13 cellular contexts compared by ENCODE assay signal in genomic region chr10:93346712-93347111, GRCh38.
DNase-seq lines count a peak whose midpoint lies in the region; ATAC-seq and TF ChIP-seq lines count a peak whose summit lies in the region.
"Had no signal": no experiment of that assay in that cellular context is flagged by ENCODE, and none has a peak within 500 bp of the region (broad histone marks: within the 10 kb centered on the region; RNA-seq: fewer than 3 reads in every experiment).

No MANE protein-coding gene starts in this region.

- H3K27me3 Mint-ChIP-seq in stimulated activated naive CD8-positive, alpha-beta T cell treated with anti-CD3 and anti-CD28 coated beads, Interleukin-15, Interleukin-2, amounts not matched to agents 100 ng/mL and 50 ng/mL, for 24 hours: no peaks in the 10 kb centered on the region
- peaks cover 5 to 6% of the 10 kb centered on the region in 2 donors for H3K27me3 Mint-ChIP-seq in CD8-positive, alpha-beta memory T cell

- TF ChIP-seq CTCF in upper lobe of right lung (IDR thresholded peaks at IDR 0.05): no peak

- no peaks in the 10 kb centered on the region for H3K9me3 Mint-ChIP-seq in stimulated activated naive CD8-positive, alpha-beta T cell treated with anti-CD3 and anti-CD28 coated beads, Interleukin-15, Interleukin-2, amounts not matched to agents 100 ng/mL and 50 ng/mL, for 24 hours
- no peaks in the 10 kb centered on the region for H3K9me3 Mint-ChIP-seq in CD8-positive, alpha-beta memory T cell
- H3K9me3 Mint-ChIP-seq: naive thymus-derived CD8-positive, alpha-beta T cell had no signal

- peaks cover 87% of the 10 kb centered on the region for H3K36me3 ChIP-seq in upper lobe of right lung
- no peaks in the 10 kb centered on the region for H3K36me3 ChIP-seq in CD8-positive, alpha-beta memory T cell (ENCODE audit: insufficient read depth, low read length)
- H3K36me3 ChIP-seq: gastrocnemius medialis had no signal

- no peaks in the 10 kb centered on the region for H3K9me3 ChIP-seq in upper lobe of right lung
- H3K9me3 ChIP-seq in CD8-positive, alpha-beta memory T cell (ENCODE audit: low read length): no peaks in the 10 kb centered on the region
- H3K9me3 ChIP-seq: gastrocnemius medialis had no signal

- H3K4me1 Mint-ChIP-seq in stimulated activated naive CD8-positive, alpha-beta T cell treated with anti-CD3 and anti-CD28 coated beads, Interleukin-15, Interleukin-2, amounts not matched to agents 100 ng/mL and 50 ng/mL, for 24 hours (ENCODE audit: low read depth): peaks cover 7% of the 10 kb centered on the region
- no peaks in the 10 kb centered on the region for H3K4me1 Mint-ChIP-seq in CD8-positive, alpha-beta memory T cell

- H3K27me3 ChIP-seq in upper lobe of right lung: no peaks in the 10 kb centered on the region
- H3K27me3 ChIP-seq in CD8-positive, alpha-beta memory T cell (ENCODE audit: insufficient read depth, low read length, poor library complexity, severe bottlenecking): no peaks in the 10 kb centered on the region
- H3K27me3 ChIP-seq: gastrocnemius medialis had no signal

- H3K4me3 ChIP-seq in upper lobe of right lung: no peak overlapping the region
- no peak overlapping the region for H3K4me3 ChIP-seq in CD8-positive, alpha-beta memory T cell (ENCODE audit: low read length)
- H3K4me3 ChIP-seq: gastrocnemius medialis had no signal

- CTCF ChIA-PET in CD8-positive, alpha-beta memory T cell (lab: Charles Lee): interaction anchor here (1.2 kb wide), 1 partner anchor 12 kb away, joined by 3 read pairs; no protein-coding TSS in a partner anchor

- no peaks in the 10 kb centered on the region for H3K4me1 ChIP-seq in upper lobe of right lung
- H3K4me1 ChIP-seq in CD8-positive, alpha-beta memory T cell (ENCODE audit: insufficient read depth, low read length): no peaks in the 10 kb centered on the region
- H3K4me1 ChIP-seq: gastrocnemius medialis had no signal

- peaks cover 33% of the 10 kb centered on the region for H3K36me3 Mint-ChIP-seq in stimulated activated naive CD8-positive, alpha-beta T cell treated with anti-CD3 and anti-CD28 coated beads, Interleukin-15, Interleukin-2, amounts not matched to agents 100 ng/mL and 50 ng/mL, for 24 hours (ENCODE audit: low read depth)
- H3K36me3 Mint-ChIP-seq in CD8-positive, alpha-beta memory T cell: no peaks in the 10 kb centered on the region
- H3K36me3 Mint-ChIP-seq: naive thymus-derived CD8-positive, alpha-beta T cell had no signal

- POLR2A ChIA-PET in CD8-positive, alpha-beta memory T cell (lab: Charles Lee): no interaction called here

- H3K4me3 Mint-ChIP-seq in stimulated activated naive CD8-positive, alpha-beta T cell treated with anti-CD3 and anti-CD28 coated beads, Interleukin-15, Interleukin-2, amounts not matched to agents 100 ng/mL and 50 ng/mL, for 24 hours: no peak overlapping the region
- no peak overlapping the region for H3K4me3 Mint-ChIP-seq in CD8-positive, alpha-beta memory T cell
- H3K4me3 Mint-ChIP-seq: naive thymus-derived CD8-positive, alpha-beta T cell had no signal

- peak overlapping the region; percentile 33 for H3K27ac Mint-ChIP-seq in stimulated activated naive CD8-positive, alpha-beta T cell treated with anti-CD3 and anti-CD28 coated beads, Interleukin-15, Interleukin-2, amounts not matched to agents 100 ng/mL and 50 ng/mL, for 24 hours
- H3K27ac Mint-ChIP-seq in CD8-positive, alpha-beta memory T cell: no peak overlapping the region
- H3K27ac Mint-ChIP-seq: naive thymus-derived CD8-positive, alpha-beta T cell had no signal

- H3K27ac ChIP-seq in upper lobe of right lung: no peak overlapping the region
- H3K27ac ChIP-seq in CD8-positive, alpha-beta memory T cell (ENCODE audit: low read depth, low read length): no peak overlapping the region
- H3K27ac ChIP-seq: gastrocnemius medialis had no signal

- no peak for ATAC-seq in stimulated activated naive CD8-positive, alpha-beta T cell treated with anti-CD3 and anti-CD28 coated beads, Interleukin-15, Interleukin-2, amounts not matched to agents 100 U/mL and 50 U/mL, for 24 hours
- ATAC-seq in upper lobe of right lung (peak; percentile 74), HG02642 (IDR thresholded peaks at IDR 0.05; ENCODE audit: poor library complexity, unreplicated experiment) (no peak), esophagus mucosa (no peak)
- ATAC-seq: gastrocnemius medialis; naive thymus-derived CD8-positive, alpha-beta T cell had no signal

- intact Hi-C loops in upper lobe of right lung (cut with DNase I): no loop called here

- no peak for DNase-seq in stimulated activated naive CD8-positive, alpha-beta T cell treated with anti-CD3 and anti-CD28 coated beads, Interleukin-15, Interleukin-2, amounts not matched to agents 100 U/mL and 50 U/mL, for 24 hours
- DNase-seq in SKM-1 (lab: John Stamatoyannopoulos, UW; ENCODE audit: unreplicated experiment) (peak; percentile 10), foreskin melanocyte (peak; percentile 5), upper lobe of right lung (no peak)
- DNase-seq in CD8-positive, alpha-beta memory T cell: no peak
- DNase-seq: gastrocnemius medialis; kidney glomerular epithelial cell; naive thymus-derived CD8-positive, alpha-beta T cell; OCI-M1; T-helper 1 cell had no signal

Comparison
In these comparisons a context has a peak if more than half of its experiments do, and no peak if none do; other contexts are left out.
1. DNase-seq: peak in SKM-1 (single experiment) and foreskin melanocyte (single experiment); none in stimulated activated naive CD8-positive, alpha-beta T cell treated with anti-CD3 and anti-CD28 coated beads, Interleukin-15, Interleukin-2, amounts not matched to agents 100 U/mL and 50 U/mL, for 24 hours (single experiment), upper lobe of right lung (single experiment) and CD8-positive, alpha-beta memory T cell (0 of 5).